Comparison of ENCODE assay signal across 1 cellular context in genomic region chr9:81685763-81686613, GRCh38.
A peak's percentile ranks its signal among the peaks of the same experiment; 100 is the strongest.
TF ChIP-seq lines count a peak whose summit lies in the region.

No MANE protein-coding gene starts in this region.

TF ChIP-seq in HEK293, 187 proteins besides CTCF, POLR2A, EP300 and RAD21 (continued from another document and continues in another):
- TF ChIP-seq ZNF18 (tag by site-specific recombination; IDR thresholded peaks at IDR 0.05) (peak; percentile 94), ZNF530 (tag by site-specific recombination; IDR thresholded peaks at IDR 0.05; ENCODE audit: low read depth) (no peak), GLIS1 (tag by site-specific recombination; IDR thresholded peaks at IDR 0.05) (no peak), ZNF600 (tag by site-specific recombination; IDR thresholded peaks at IDR 0.05) (no peak), HOXA7 (CRISPR knock-in tag; IDR thresholded peaks at IDR 0.05; ENCODE audit: borderline replicate concordance) (no peak), KLF7 (tag by site-specific recombination; IDR thresholded peaks at IDR 0.05; ENCODE audit: borderline replicate concordance) (peak; percentile 22; the same call in 1 of the 2 replicates), SCRT2 (tag by site-specific recombination; IDR thresholded peaks at IDR 0.05) (no peak), ZNF514 (tag by site-specific recombination; IDR thresholded peaks at IDR 0.05) (no peak), ZNF175 (tag by site-specific recombination; IDR thresholded peaks at IDR 0.05) (no peak), ZNF791 (tag by site-specific recombination; IDR thresholded peaks at IDR 0.05) (no peak), ZBTB10 (tag by site-specific recombination; IDR thresholded peaks at IDR 0.05) (no peak), ZNF148 (tag by site-specific recombination; IDR thresholded peaks at IDR 0.05; ENCODE audit: borderline replicate concordance) (no peak), ZNF843 (tag by site-specific recombination; IDR thresholded peaks at IDR 0.05) (peak; percentile 50), GLI4 (tag by site-specific recombination; IDR thresholded peaks at IDR 0.05) (no peak), ZNF792 (tag by site-specific recombination; IDR thresholded peaks at IDR 0.05) (no peak), ZNF391 (tag by site-specific recombination; IDR thresholded peaks at IDR 0.05; ENCODE audit: borderline replicate concordance, low read depth) (no peak), ZNF366 (tag by site-specific recombination; conservative IDR thresholded peaks at IDR 0.05) (peak; percentile 28; the same call in 1 of the 2 replicates), ZBTB20 (tag by site-specific recombination; IDR thresholded peaks at IDR 0.05) (no peak), ZBTB44 (tag by site-specific recombination; IDR thresholded peaks at IDR 0.05) (peak; percentile 66; the same call in 1 of the 2 replicates), ZNF37A (tag by site-specific recombination; IDR thresholded peaks at IDR 0.05) (no peak), PRDM2 (tag by site-specific recombination; IDR thresholded peaks at IDR 0.05; ENCODE audit: borderline replicate concordance) (no peak), ZNF549 (tag by site-specific recombination; IDR thresholded peaks at IDR 0.05) (no peak), ZSCAN5A (tag by site-specific recombination; IDR thresholded peaks at IDR 0.05) (no peak), HOXD13 (CRISPR knock-in tag; IDR thresholded peaks at IDR 0.05; ENCODE audit: borderline replicate concordance) (peak; percentile 30; the same call in 1 of the 2 replicates), MYNN (tag by site-specific recombination; IDR thresholded peaks at IDR 0.05; ENCODE audit: borderline replicate concordance) (no peak), ZNF707 (tag by site-specific recombination; IDR thresholded peaks at IDR 0.05) (no peak), FEZF1 (tag by site-specific recombination; IDR thresholded peaks at IDR 0.05) (peak; percentile 72), GLI2 (tag by site-specific recombination; IDR thresholded peaks at IDR 0.05; ENCODE audit: borderline replicate concordance, low read depth) (no peak)
- TF ChIP-seq, protein P1, sequence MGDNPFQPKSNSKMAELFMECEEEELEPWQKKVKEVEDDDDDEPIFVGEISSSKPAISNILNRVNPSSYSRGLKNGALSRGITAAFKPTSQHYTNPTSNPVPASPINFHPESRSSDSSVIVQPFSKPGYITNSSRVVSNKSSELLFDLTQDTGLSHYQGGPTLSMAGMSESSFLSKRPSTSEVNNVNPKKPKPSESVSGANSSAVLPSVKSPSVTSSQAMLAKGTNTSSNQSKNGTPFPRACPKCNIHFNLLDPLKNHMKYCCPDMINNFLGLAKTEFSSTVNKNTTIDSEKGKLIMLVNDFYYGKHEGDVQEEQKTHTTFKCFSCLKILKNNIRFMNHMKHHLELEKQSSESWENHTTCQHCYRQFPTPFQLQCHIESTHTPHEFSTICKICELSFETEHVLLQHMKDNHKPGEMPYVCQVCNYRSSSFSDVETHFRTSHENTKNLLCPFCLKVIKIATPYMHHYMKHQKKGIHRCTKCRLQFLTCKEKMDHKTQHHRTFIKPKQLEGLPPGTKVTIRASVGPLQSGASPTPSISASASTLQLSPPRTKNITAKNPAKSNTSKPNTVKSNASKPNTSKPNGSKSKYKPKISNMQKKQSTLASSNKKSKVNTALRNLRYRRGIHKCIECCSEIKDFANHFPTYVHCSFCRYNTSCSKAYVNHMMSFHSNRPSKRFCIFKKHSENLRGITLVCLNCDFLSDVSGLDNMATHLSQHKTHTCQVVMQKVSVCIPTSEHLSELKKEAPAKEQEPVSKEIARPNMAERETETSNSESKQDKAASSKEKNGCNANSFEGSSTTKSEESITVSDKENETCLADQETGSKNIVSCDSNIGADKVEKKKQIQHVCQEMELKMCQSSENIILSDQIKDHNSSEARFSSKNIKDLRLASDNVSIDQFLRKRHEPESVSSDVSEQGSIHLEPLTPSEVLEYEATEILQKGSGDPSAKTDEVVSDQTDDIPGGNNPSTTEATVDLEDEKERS (tag by site-specific recombination; IDR thresholded peaks at IDR 0.05) = no peak
- TF ChIP-seq, protein P2, sequence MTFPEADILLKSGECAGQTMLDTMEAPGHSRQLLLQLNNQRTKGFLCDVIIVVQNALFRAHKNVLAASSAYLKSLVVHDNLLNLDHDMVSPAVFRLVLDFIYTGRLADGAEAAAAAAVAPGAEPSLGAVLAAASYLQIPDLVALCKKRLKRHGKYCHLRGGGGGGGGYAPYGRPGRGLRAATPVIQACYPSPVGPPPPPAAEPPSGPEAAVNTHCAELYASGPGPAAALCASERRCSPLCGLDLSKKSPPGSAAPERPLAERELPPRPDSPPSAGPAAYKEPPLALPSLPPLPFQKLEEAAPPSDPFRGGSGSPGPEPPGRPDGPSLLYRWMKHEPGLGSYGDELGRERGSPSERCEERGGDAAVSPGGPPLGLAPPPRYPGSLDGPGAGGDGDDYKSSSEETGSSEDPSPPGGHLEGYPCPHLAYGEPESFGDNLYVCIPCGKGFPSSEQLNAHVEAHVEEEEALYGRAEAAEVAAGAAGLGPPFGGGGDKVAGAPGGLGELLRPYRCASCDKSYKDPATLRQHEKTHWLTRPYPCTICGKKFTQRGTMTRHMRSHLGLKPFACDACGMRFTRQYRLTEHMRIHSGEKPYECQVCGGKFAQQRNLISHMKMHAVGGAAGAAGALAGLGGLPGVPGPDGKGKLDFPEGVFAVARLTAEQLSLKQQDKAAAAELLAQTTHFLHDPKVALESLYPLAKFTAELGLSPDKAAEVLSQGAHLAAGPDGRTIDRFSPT (tag by site-specific recombination; IDR thresholded peaks at IDR 0.05) = no peak
- TF ChIP-seq, protein P3, sequence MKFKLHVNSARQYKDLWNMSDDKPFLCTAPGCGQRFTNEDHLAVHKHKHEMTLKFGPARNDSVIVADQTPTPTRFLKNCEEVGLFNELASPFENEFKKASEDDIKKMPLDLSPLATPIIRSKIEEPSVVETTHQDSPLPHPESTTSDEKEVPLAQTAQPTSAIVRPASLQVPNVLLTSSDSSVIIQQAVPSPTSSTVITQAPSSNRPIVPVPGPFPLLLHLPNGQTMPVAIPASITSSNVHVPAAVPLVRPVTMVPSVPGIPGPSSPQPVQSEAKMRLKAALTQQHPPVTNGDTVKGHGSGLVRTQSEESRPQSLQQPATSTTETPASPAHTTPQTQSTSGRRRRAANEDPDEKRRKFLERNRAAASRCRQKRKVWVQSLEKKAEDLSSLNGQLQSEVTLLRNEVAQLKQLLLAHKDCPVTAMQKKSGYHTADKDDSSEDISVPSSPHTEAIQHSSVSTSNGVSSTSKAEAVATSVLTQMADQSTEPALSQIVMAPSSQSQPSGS (tag by site-specific recombination; IDR thresholded peaks at IDR 0.05; ENCODE audit: low read depth) = 0 out of 2 replicates have a peak, but pooled peaks have one; percentile 46
